ENCODE assay signal across 8 cellular contexts in genomic region chr1:32900956-32901822, GRCh38. TPM values are rescaled to one million over a fixed set of nuclear protein-coding genes. Genes with fewer than 3 reads are reported as not detected.
DNase-seq lines count a peak whose midpoint lies in the region; ATAC-seq and TF ChIP-seq lines count a peak whose summit lies in the region.

TMEM54 (minus strand) TSS chr1:32901389; CDS start chr1:32901238, 151 bp downstream.

- DNase-seq in CD1c-positive myeloid dendritic cell (ENCODE audit: extremely low spot score) (peak; percentile 24), HFFc6 (no peak), left ventricle myocardium inferior (peak; percentile 56), pulmonary artery endothelial cell (ENCODE audit: low read depth, low spot score) (no peak)

- H3K36me3 Mint-ChIP-seq in HFFc6 (ENCODE audit: low read depth), result no peaks in the 10 kb centered on the region
- no peaks in the 10 kb centered on the region for H3K36me3 Mint-ChIP-seq in activated naive CD4-positive, alpha-beta T cell treated with anti-CD3 and anti-CD28 coated beads, Interleukin-2, amount 50 U/mL, for 24 hours

- peak within 1 kb of the TSS; percentile 76 for H3K4me3 ChIP-seq in left ventricle myocardium inferior

- H3K36me3 ChIP-seq in left ventricle myocardium inferior, result no peaks in the 10 kb centered on the region

- H3K4me3 Mint-ChIP-seq in HFFc6, result peak within 1 kb of the TSS; percentile 85
- peak within 1 kb of the TSS; percentile 81 for H3K4me3 Mint-ChIP-seq in activated naive CD4-positive, alpha-beta T cell treated with anti-CD3 and anti-CD28 coated beads, Interleukin-2, amount 50 U/mL, for 24 hours

- H3K27ac ChIP-seq in left ventricle myocardium inferior (replicated peaks), result no peak within 1 kb of the TSS

- H3K27ac Mint-ChIP-seq in HFFc6, result peak within 1 kb of the TSS; percentile 51
- H3K27ac Mint-ChIP-seq in activated naive CD4-positive, alpha-beta T cell treated with anti-CD3 and anti-CD28 coated beads, Interleukin-2, amount 50 U/mL, for 24 hours, result no peak within 1 kb of the TSS

- H3K27me3 ChIP-seq in left ventricle myocardium inferior (ENCODE audit: low read depth), result peaks cover 28% of the 10 kb centered on the region

- H3K9me3 ChIP-seq in left ventricle myocardium inferior (replicated peaks), result no peaks in the 10 kb centered on the region

- H3K4me1 Mint-ChIP-seq in HFFc6 (ENCODE audit: low read depth), result peaks cover 8% of the 10 kb centered on the region; the same call in 1 of the 2 replicates
- H3K4me1 Mint-ChIP-seq in activated naive CD4-positive, alpha-beta T cell treated with anti-CD3 and anti-CD28 coated beads, Interleukin-2, amount 50 U/mL, for 24 hours, result peaks cover 9% of the 10 kb centered on the region

- H3K9me3 Mint-ChIP-seq in HFFc6, result no peaks in the 10 kb centered on the region
- no peaks in the 10 kb centered on the region for H3K9me3 Mint-ChIP-seq in activated naive CD4-positive, alpha-beta T cell treated with anti-CD3 and anti-CD28 coated beads, Interleukin-2, amount 50 U/mL, for 24 hours

- intact Hi-C loops in left ventricle myocardium inferior (cut with micrococcal nuclease), result no loop called here

- TF ChIP-seq CTCF in HFFc6 (IDR thresholded peaks at IDR 0.05) (no peak), left ventricle myocardium inferior (IDR thresholded peaks at IDR 0.05; ENCODE audit: borderline replicate concordance) (no peak)

- ATAC-seq in HG03175 (IDR thresholded peaks at IDR 0.05; ENCODE audit: unreplicated experiment) (no peak), HG03521 (IDR thresholded peaks at IDR 0.05; ENCODE audit: unreplicated experiment) (no peak), GM18511 (IDR thresholded peaks at IDR 0.05; ENCODE audit: unreplicated experiment) (no peak)

- peaks cover 4% of the 10 kb centered on the region for H3K27me3 Mint-ChIP-seq in HFFc6 (ENCODE audit: insufficient read depth)
- H3K27me3 Mint-ChIP-seq in activated naive CD4-positive, alpha-beta T cell treated with anti-CD3 and anti-CD28 coated beads, Interleukin-2, amount 50 U/mL, for 24 hours, result peaks cover 29% of the 10 kb centered on the region

- peaks cover 13% of the 10 kb centered on the region for H3K4me1 ChIP-seq in left ventricle myocardium inferior

RNA-seq across cellular contexts. Expression of gene TMEM54, which starts in this region (rescaled TPM):
- 10 to 100 TPM; 23.4 to 31.4 (median 25.8) TPM for total RNA-seq in HFFc6 (2021; fragmentation: NEBNext Ultra II Directional; extraction: Animal tissue kit (Norgen Biotek cat#: 25700))
- total RNA-seq in left ventricle myocardium inferior, result 14.2 TPM
- 53.0 and 53.6 TPM in 2 replicates for total RNA-seq in pulmonary artery endothelial cell

Comparison
In these comparisons a context has a peak if more than half of its experiments do, and no peak if none do; other contexts are left out.
1. DNase-seq: peak in CD1c-positive myeloid dendritic cell (single experiment) and left ventricle myocardium inferior (single experiment); none in HFFc6 (single experiment) and pulmonary artery endothelial cell (single experiment).